In the genomic region with DNA sequence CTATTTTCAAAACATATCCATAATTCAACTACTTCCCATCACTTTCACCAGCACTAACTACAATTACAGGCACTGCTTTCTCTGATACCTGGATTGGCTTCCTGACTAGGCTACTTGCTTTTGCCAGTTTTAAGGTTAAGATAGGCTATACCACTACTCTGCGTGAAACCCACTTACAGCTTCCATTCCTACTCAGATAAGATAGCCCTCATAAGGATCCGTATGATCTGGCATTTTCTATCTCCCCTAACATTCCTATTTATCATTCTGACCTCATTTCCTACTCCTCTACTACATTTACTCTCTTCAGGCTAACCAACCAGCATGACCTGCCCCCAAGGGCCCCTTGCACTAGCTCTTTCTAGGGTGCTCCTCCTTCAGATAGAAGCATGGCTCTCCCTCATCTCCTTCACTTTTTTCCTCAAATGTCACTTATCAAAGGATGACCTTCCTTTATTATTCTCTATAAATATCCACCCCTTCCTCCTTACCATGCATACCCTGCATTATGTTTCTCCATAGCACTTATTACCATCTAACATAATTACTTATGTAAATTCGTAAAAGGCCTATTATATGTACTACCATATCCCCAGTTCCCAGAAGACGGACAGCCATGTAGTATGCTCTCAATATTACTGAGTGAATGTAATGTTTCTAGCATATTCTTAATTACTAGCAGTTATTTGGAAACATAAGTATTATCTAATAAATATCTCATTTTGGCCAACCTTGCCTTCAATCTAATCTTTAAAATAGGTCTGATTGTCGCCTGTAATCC, we compare ENCODE assay signal across 14 cellular contexts. TPM values are rescaled to one million over a fixed set of nuclear protein-coding genes. Genes with fewer than 3 reads are reported as not detected.
DNase-seq lines count a peak whose midpoint lies in the region; ATAC-seq and TF ChIP-seq lines count a peak whose summit lies in the region.
"Had no signal": no experiment of that assay in that cellular context is flagged by ENCODE, and none has a peak within 500 bp of the region (broad histone marks: within the 10 kb centered on the region; RNA-seq: fewer than 3 reads in every experiment).

No MANE protein-coding gene starts in this region.

- no peak for DNase-seq in CD4-positive, alpha-beta memory T cell
- no peak for DNase-seq in activated naive CD8-positive, alpha-beta T cell treated with anti-CD3 and anti-CD28 coated beads, Interleukin-2, amount 50 U/mL, for 24 hours
- DNase-seq in naive thymus-derived CD8-positive, alpha-beta T cell, result no peak
- DNase-seq in dedifferentiated amniotic fluid mesenchymal stem cell (ENCODE audit: extremely low spot score) (no peak), Kasumi-1 (lab: John Stamatoyannopoulos, UW) (no peak)
- DNase-seq: activated CD8-positive, alpha-beta memory T cell treated with anti-CD3 and anti-CD28 coated beads, Interleukin-2, amount 50 U/mL, for 48 hours; hypothalamus; NCI-H2081; NCI-H82; thyroid gland had no signal

- H3K36me3 Mint-ChIP-seq in CD4-positive, alpha-beta memory T cell, result peaks cover 12 to 39% of the 10 kb centered on the region in 2 donors
- H3K36me3 Mint-ChIP-seq in activated naive CD8-positive, alpha-beta T cell treated with anti-CD3 and anti-CD28 coated beads, Interleukin-2, amount 50 U/mL, for 24 hours (ENCODE audit: low read depth), result peaks cover 30% of the 10 kb centered on the region
- H3K36me3 Mint-ChIP-seq in naive thymus-derived CD8-positive, alpha-beta T cell, result peaks cover 0 to 45% (median 4%) of the 10 kb centered on the region in 3 donors

- TF ChIP-seq CTCF in HEK293 (tag by site-specific recombination; IDR thresholded peaks at IDR 0.05), result no peak

- H3K27me3 Mint-ChIP-seq in CD4-positive, alpha-beta memory T cell, result peaks cover 2 to 4% of the 10 kb centered on the region in 2 donors
- peaks cover 4% of the 10 kb centered on the region for H3K27me3 Mint-ChIP-seq in activated naive CD8-positive, alpha-beta T cell treated with anti-CD3 and anti-CD28 coated beads, Interleukin-2, amount 50 U/mL, for 24 hours
- H3K27me3 Mint-ChIP-seq in naive thymus-derived CD8-positive, alpha-beta T cell, result peaks cover 0 to 4% (median 0%) of the 10 kb centered on the region in 5 donors

- no peak for ATAC-seq in activated naive CD8-positive, alpha-beta T cell treated with anti-CD3 and anti-CD28 coated beads, Interleukin-2, amount 50 U/mL, for 24 hours
- ATAC-seq in naive thymus-derived CD8-positive, alpha-beta T cell, result no peak
- ATAC-seq in activated CD4-positive, CD25-positive, alpha-beta regulatory T cell treated with anti-CD3 and anti-CD28 coated beads, Interleukin-2, amount 50 U/mL, for 24 hours, result no peak
- ATAC-seq: left lobe of liver had no signal

- H3K9me3 ChIP-seq in CD4-positive, alpha-beta memory T cell (ENCODE audit: control insufficient read depth in 1 of 2, low read length in 2 of 2), result no peaks in the 10 kb centered on the region
- no peaks in the 10 kb centered on the region for H3K9me3 ChIP-seq in HEK293 (ENCODE audit: control insufficient read depth, insufficient read depth, low read depth, low read length)
- H3K9me3 ChIP-seq: thyroid gland had no signal

- peaks cover 4% of the 10 kb centered on the region for H3K36me3 ChIP-seq in CD4-positive, alpha-beta memory T cell (ENCODE audit: insufficient read depth, low read length)
- peaks cover 13 to 20% of the 10 kb centered on the region in 2 experiments; a peak in 2 of 3 replicates for H3K36me3 ChIP-seq in HEK293 (ENCODE audit: control insufficient read depth in 2 of 2, insufficient read depth in 1 of 2, low read length in 2 of 2)
- H3K36me3 ChIP-seq: thyroid gland had no signal

- peaks cover 66% of the 10 kb centered on the region for H3K4me1 ChIP-seq in CD4-positive, alpha-beta memory T cell (ENCODE audit: insufficient read depth, low read length)
- H3K4me1 ChIP-seq in HEK293 (ENCODE audit: control insufficient read depth, insufficient read depth, low read length), result no peaks in the 10 kb centered on the region; the same call in 1 of the 2 replicates

- peak overlapping the region in 7 of 8 donors; percentile 15 to 66 (median 35) for H3K4me3 Mint-ChIP-seq in CD4-positive, alpha-beta memory T cell
- H3K4me3 Mint-ChIP-seq in activated naive CD8-positive, alpha-beta T cell treated with anti-CD3 and anti-CD28 coated beads, Interleukin-2, amount 50 U/mL, for 24 hours, result peak overlapping the region; percentile 7
- peak overlapping the region in 7 of 10 donors; percentile 19 to 65 (median 51) for H3K4me3 Mint-ChIP-seq in naive thymus-derived CD8-positive, alpha-beta T cell
- H3K4me3 Mint-ChIP-seq: CD14-positive monocyte had no signal

- intact Hi-C loops in CD4-positive, alpha-beta memory T cell (cut with micrococcal nuclease), result no loop called here

- POLR2A ChIA-PET in CD4-positive, alpha-beta memory T cell (lab: Charles Lee; ENCODE audit: partially characterized antibody), result interaction anchor here (1.0 to 1.2 kb wide), 2 partner anchors 14 to 53 kb away, joined by 4 to 6 read pairs; a partner anchor contains a TSS
- POLR2A ChIA-PET in HEK293 (lab: Yijun Ruan, JAX), result interaction anchor here (0.7 to 2.2 kb wide), 2 partner anchors 14 to 741 kb away, joined by 5 to 6 read pairs; a partner anchor contains a TSS
- POLR2A ChIA-PET in naive thymus-derived CD8-positive, alpha-beta T cell (lab: Charles Lee), result no interaction called here

- CTCF ChIA-PET in CD4-positive, alpha-beta memory T cell (lab: Charles Lee; ENCODE audit: partially characterized antibody), result interaction anchor here (1.3 kb wide), 1 partner anchor 13 kb away, joined by 3 read pairs; no protein-coding TSS in a partner anchor
- CTCF ChIA-PET in HEK293 (lab: Yijun Ruan, JAX), result interaction anchor here (0.7 to 0.8 kb wide), 2 partner anchors 17 to 71 kb away, joined by 3 read pairs; no protein-coding TSS in a partner anchor

- peak overlapping the region in 4 of 7 donors; percentile 9 to 48 (median 32) for H3K27ac Mint-ChIP-seq in CD4-positive, alpha-beta memory T cell
- no peak overlapping the region for H3K27ac Mint-ChIP-seq in activated naive CD8-positive, alpha-beta T cell treated with anti-CD3 and anti-CD28 coated beads, Interleukin-2, amount 50 U/mL, for 24 hours
- peak overlapping the region; percentile 10 to 80 (median 40) for H3K27ac Mint-ChIP-seq in naive thymus-derived CD8-positive, alpha-beta T cell

- peaks cover 0 to 5% (median 0%) of the 10 kb centered on the region in 8 donors for H3K9me3 Mint-ChIP-seq in CD4-positive, alpha-beta memory T cell
- no peaks in the 10 kb centered on the region for H3K9me3 Mint-ChIP-seq in activated naive CD8-positive, alpha-beta T cell treated with anti-CD3 and anti-CD28 coated beads, Interleukin-2, amount 50 U/mL, for 24 hours
- H3K9me3 Mint-ChIP-seq in naive thymus-derived CD8-positive, alpha-beta T cell, result peaks cover 0 to 5% (median 0%) of the 10 kb centered on the region in 9 donors
- H3K9me3 Mint-ChIP-seq: CD14-positive monocyte had no signal

- H3K27me3 ChIP-seq in CD4-positive, alpha-beta memory T cell (ENCODE audit: insufficient read depth, low read length), result no peaks in the 10 kb centered on the region
- H3K27me3 ChIP-seq: thyroid gland had no signal

- H3K4me3 ChIP-seq in CD4-positive, alpha-beta memory T cell (ENCODE audit: low read length in 2 of 2), result no peak overlapping the region
- no peak overlapping the region for H3K4me3 ChIP-seq in HEK293 (ENCODE audit: low read depth, low read length)
- H3K4me3 ChIP-seq: thyroid gland had no signal

- H3K27ac ChIP-seq in CD4-positive, alpha-beta memory T cell (ENCODE audit: low read depth, low read length), result no peak overlapping the region
- H3K27ac ChIP-seq in HEK293 (ENCODE audit: extremely low read depth, low read depth, low read length), result no peak overlapping the region
- H3K27ac ChIP-seq: thyroid gland had no signal

- peaks cover 33 to 78% (median 53%) of the 10 kb centered on the region in 4 donors for H3K4me1 Mint-ChIP-seq in CD4-positive, alpha-beta memory T cell
- H3K4me1 Mint-ChIP-seq in activated naive CD8-positive, alpha-beta T cell treated with anti-CD3 and anti-CD28 coated beads, Interleukin-2, amount 50 U/mL, for 24 hours, result peaks cover 61% of the 10 kb centered on the region
- H3K4me1 Mint-ChIP-seq in naive thymus-derived CD8-positive, alpha-beta T cell, result peaks cover 28 to 77% (median 58%) of the 10 kb centered on the region in 4 donors

TF ChIP-seq in HEK293, 187 proteins besides CTCF, POLR2A, EP300 and RAD21 (continues in another document):
- TF ChIP-seq ZBTB17 (tag by site-specific recombination; IDR thresholded peaks at IDR 0.05), result peak; percentile 73
- no peak for TF ChIP-seq YY1 (tag by site-specific recombination; IDR thresholded peaks at IDR 0.05)

RNA-seq across cellular contexts. Expression of a gene that starts 4.4 kb away (rescaled TPM):
- total RNA-seq in CD4-positive, alpha-beta memory T cell, result 100 to 1,000 TPM; 200 to 208 TPM
- polyA plus RNA-seq in CD4-positive, alpha-beta memory T cell, result 10 to 100 TPM; 43.3 to 51.2 TPM
- 100 to 1,000 TPM; 201 to 202 TPM for total RNA-seq in naive thymus-derived CD8-positive, alpha-beta T cell
- polyA plus RNA-seq in naive thymus-derived CD8-positive, alpha-beta T cell, result 10 to 100 TPM; 37.0 to 62.6 (median 41.9) TPM

RNA-seq across cellular contexts. Expression of a gene that starts 13.9 kb away (rescaled TPM):
- total RNA-seq in CD4-positive, alpha-beta memory T cell, result 10 to 100 TPM; 40.8 to 44.2 TPM
- 10 to 100 TPM; 21.5 to 32.9 TPM for polyA plus RNA-seq in CD4-positive, alpha-beta memory T cell
- 10 to 100 TPM; 28.5 to 32.0 TPM for total RNA-seq in naive thymus-derived CD8-positive, alpha-beta T cell
- 10 to 100 TPM; 22.6 to 28.8 (median 24.4) TPM for polyA plus RNA-seq in naive thymus-derived CD8-positive, alpha-beta T cell

RNA-seq across cellular contexts. Expression of a gene that starts 49.5 kb away (rescaled TPM):
- total RNA-seq in CD4-positive, alpha-beta memory T cell, result 100 to 1,000 TPM; 110 to 111 TPM
- polyA plus RNA-seq in CD4-positive, alpha-beta memory T cell, result 100 to 1,000 TPM; 213 to 306 TPM
- total RNA-seq in naive thymus-derived CD8-positive, alpha-beta T cell, result 100 to 1,000 TPM; 116 to 133 TPM
- 100 to 1,000 TPM; 192 to 244 (median 206) TPM for polyA plus RNA-seq in naive thymus-derived CD8-positive, alpha-beta T cell

RNA-seq across cellular contexts. Expression of a gene that starts 53.2 kb away (rescaled TPM):
- total RNA-seq in CD4-positive, alpha-beta memory T cell, result 10 to 100 TPM; 36.7 to 47.9 TPM
- 10 to 100 TPM; 22.4 to 26.6 TPM for polyA plus RNA-seq in CD4-positive, alpha-beta memory T cell
- 10 to 100 TPM; 36.6 to 40.3 TPM for total RNA-seq in naive thymus-derived CD8-positive, alpha-beta T cell
- 10 to 100 TPM; 19.6 to 31.1 (median 19.9) TPM for polyA plus RNA-seq in naive thymus-derived CD8-positive, alpha-beta T cell

RNA-seq across cellular contexts. Expression of a gene that starts 57.9 kb away (rescaled TPM):
- total RNA-seq in CD4-positive, alpha-beta memory T cell, result 10 to 100 TPM; 26.2 to 27.4 TPM
- polyA plus RNA-seq in CD4-positive, alpha-beta memory T cell, result 10 to 100 TPM; 33.4 to 43.6 TPM
- total RNA-seq in naive thymus-derived CD8-positive, alpha-beta T cell, result 10 to 100 TPM; 38.9 to 41.8 TPM
- 10 to 100 TPM; 43.2 to 45.3 (median 44.4) TPM for polyA plus RNA-seq in naive thymus-derived CD8-positive, alpha-beta T cell
